ENCODE assay signal across 34 cellular contexts in genomic region chr6:82701341-82701740, GRCh38.
"Had no signal": no experiment of that assay in that cellular context is flagged by ENCODE, and none has a peak within 500 bp of the region (broad histone marks: within the 10 kb centered on the region; RNA-seq: fewer than 3 reads in every experiment).

No MANE protein-coding gene starts in this region.

- H3K27me3 ChIP-seq: MG63 had no signal

- H3K9ac ChIP-seq: KMS-11 had no signal

- H3K4me2 ChIP-seq: KMS-11 had no signal

- H3K4me3 ChIP-seq: MG63 had no signal

- H3K27ac ChIP-seq: KMS-11 had no signal

- DNase-seq: Karpas-422, Kasumi-1, MG63, MM.1S, MV-4-11, NCI-H1048, NCI-H1092, NCI-H1092 treated with DMSO at 0.1 percent for 48 hours, NCI-H1105, NCI-H1105 treated with DMSO at 0.1 percent for 48 hours, NCI-H1417, NCI-H1417 treated with DMSO at 0.1 percent for 48 hours, NCI-H1436, NCI-H1436 treated with DMSO at 0.1 percent for 48 hours, NCI-H146, NCI-H1694, NCI-H1694 treated with DMSO at 0.1 percent for 48 hours, NCI-H187, NCI-H187 treated with DMSO at 0.1 percent for 48 hours, NCI-H1930, NCI-H2029, NCI-H2029 treated with DMSO at 0.1 percent for 48 hours, NCI-H2081, NCI-H2081 treated with DMSO at 0.1 percent for 48 hours, NCI-H2107, NCI-H2171, NCI-H2171 treated with DMSO at 0.1 percent for 48 hours, NCI-H2227 treated with DMSO at 0.1 percent for 48 hours, NCI-H226, NCI-H345, NCI-H446, NCI-H446 treated with DMSO at 0.1 percent for 48 hours, NCI-H510A had no signal

- H3K36me3 ChIP-seq: MG63 had no signal

- H3K9me3 ChIP-seq: MG63 had no signal
